In the genomic region with DNA sequence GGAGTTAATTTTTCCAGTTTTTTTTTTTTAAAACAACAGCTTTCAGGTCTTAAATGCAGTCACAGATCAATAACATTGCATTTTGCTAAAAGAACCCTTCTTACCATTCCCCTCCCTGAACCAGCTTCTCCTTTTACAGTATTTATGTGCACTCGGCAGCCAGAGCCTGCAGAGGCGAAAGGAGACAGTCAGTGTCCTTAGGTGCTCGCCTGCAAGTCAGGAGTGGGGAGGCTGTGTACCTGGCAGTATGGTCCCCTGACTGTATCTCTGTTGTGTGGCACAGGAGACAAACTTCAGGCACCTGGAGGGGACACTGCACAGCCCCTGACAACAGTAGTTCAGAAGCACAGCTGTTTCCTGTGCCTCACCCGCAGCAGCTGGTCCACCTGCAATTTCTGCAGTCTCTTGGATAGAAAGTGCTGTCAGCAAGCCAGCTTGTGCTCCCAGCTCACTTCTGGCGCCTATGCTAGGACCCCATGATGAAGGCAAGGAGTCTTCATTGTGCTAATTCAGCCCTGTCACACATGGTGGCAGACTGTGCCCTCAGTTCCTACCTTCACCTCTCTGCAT, we compare ENCODE assay signal across 13 cellular contexts.
A peak's percentile ranks its signal among the peaks of the same experiment; 100 is the strongest.
DNase-seq lines count a peak whose midpoint lies in the region; ATAC-seq and TF ChIP-seq lines count a peak whose summit lies in the region.
"Had no signal": no experiment of that assay in that cellular context is flagged by ENCODE, and none has a peak within 500 bp of the region (broad histone marks: within the 10 kb centered on the region; RNA-seq: fewer than 3 reads in every experiment).

No MANE protein-coding gene starts in this region.

- WGBS in mesendoderm (ENCODE audit: extremely low coverage, insufficient coverage, low lambda C conversion rate) = no CpG with 5 or more reads among the region's 5 CpGs

- no peak overlapping the region for H3K4me3 ChIP-seq in Loucy (ENCODE audit: low read length, poor library complexity, severe bottlenecking)
- H3K4me3 ChIP-seq in mesendoderm (ENCODE audit: low read length) = no peak overlapping the region
- H3K4me3 ChIP-seq in colonic mucosa = no peak overlapping the region
- H3K4me3 ChIP-seq: HAP-1, upper lobe of left lung had no signal

- H3K27ac ChIP-seq in mesendoderm (ENCODE audit: low read depth, low read length) (peak overlapping the region; percentile 60), colonic mucosa (no peak overlapping the region)
- H3K27ac ChIP-seq: 22Rv1, upper lobe of left lung had no signal

- H3K27me3 ChIP-seq in Loucy (ENCODE audit: insufficient read depth, low read length, poor library complexity, severe bottlenecking) = no peaks in the 10 kb centered on the region
- no peaks in the 10 kb centered on the region for H3K27me3 ChIP-seq in mesendoderm (ENCODE audit: insufficient read depth, low read length, poor library complexity)
- H3K27me3 ChIP-seq in colonic mucosa = no peaks in the 10 kb centered on the region
- H3K27me3 ChIP-seq: upper lobe of left lung had no signal

- H3K36me3 ChIP-seq in Loucy (ENCODE audit: insufficient read depth, low read length) (no peaks in the 10 kb centered on the region), mesendoderm (ENCODE audit: control insufficient read depth, insufficient read depth, low read length) (no peaks in the 10 kb centered on the region), colonic mucosa (no peaks in the 10 kb centered on the region)
- H3K36me3 ChIP-seq: HAP-1, upper lobe of left lung had no signal

- no peaks in the 10 kb centered on the region for H3K79me1 ChIP-seq in mesendoderm (ENCODE audit: low read length)

- DNase-seq in NCI-H2081 (lab: John Stamatoyannopoulos, UW) = peak; percentile 49 to 78
- DNase-seq in NCI-H2081 treated with DMSO at 0.1 percent for 48 hours (lab: John Stamatoyannopoulos, UW) = no peak
- no peak for DNase-seq in mesendoderm
- DNase-seq in colonic mucosa = no peak
- no peak for DNase-seq in pons (ENCODE audit: low spot score)
- DNase-seq: activated CD8-positive, alpha-beta T cell treated with anti-CD3 and anti-CD28 coated beads for 36 hours; nucleus accumbens had no signal

- H3K79me2 ChIP-seq in Loucy (ENCODE audit: insufficient read depth, low read length) (no peaks in the 10 kb centered on the region), mesendoderm (ENCODE audit: control insufficient read depth, insufficient read depth, low read length) (no peaks in the 10 kb centered on the region)

- H4K8ac ChIP-seq in mesendoderm (ENCODE audit: low read depth, low read length) = no peak overlapping the region

- H2AK5ac ChIP-seq in mesendoderm (ENCODE audit: low read length) = no peak overlapping the region

- H3K4ac ChIP-seq in mesendoderm (ENCODE audit: low read depth, low read length) = no peak overlapping the region

- no peak overlapping the region for H3K9ac ChIP-seq in Loucy (ENCODE audit: low read depth, low read length, poor library complexity, severe bottlenecking)
- H3K9ac ChIP-seq in mesendoderm (ENCODE audit: low read length) = peak overlapping the region; percentile 25
- no peak overlapping the region for H3K9ac ChIP-seq in colonic mucosa (ENCODE audit: low read depth in 2 of 2, low read length in 2 of 2)

- H3K9me3 ChIP-seq in Loucy (ENCODE audit: insufficient read depth, low read depth, low read length) (no peaks in the 10 kb centered on the region), colonic mucosa (no peaks in the 10 kb centered on the region)
- H3K9me3 ChIP-seq: HAP-1, upper lobe of left lung had no signal

- TF ChIP-seq CTCF in Loucy (conservative IDR thresholded peaks at IDR 0.05; ENCODE audit: low read length) (0 out of 2 replicates have a peak, but pooled peaks have one; percentile 10), colonic mucosa (IDR thresholded peaks at IDR 0.05) (no peak)

- no peaks in the 10 kb centered on the region for H4K20me1 ChIP-seq in Loucy (ENCODE audit: insufficient read depth, low read length, poor library complexity, severe bottlenecking)

- intact Hi-C loops in colonic mucosa (cut with DNase I) = no loop called here

- no peak overlapping the region for H3K18ac ChIP-seq in mesendoderm (ENCODE audit: low read length)

- H3K9me2 ChIP-seq in Loucy (replicated peaks; ENCODE audit: low read depth, low read length) = no peaks in the 10 kb centered on the region

- H3K4me2 ChIP-seq in Loucy (ENCODE audit: low read depth, low read length, poor library complexity, severe bottlenecking) (peak overlapping the region; percentile 38), mesendoderm (ENCODE audit: low read length) (no peak overlapping the region)

- H3K4me1 ChIP-seq in Loucy (ENCODE audit: insufficient read depth, low read length, poor library complexity, severe bottlenecking) (peaks cover 29% of the 10 kb centered on the region), mesendoderm (ENCODE audit: control insufficient read depth, low read depth, low read length) (peaks cover 8% of the 10 kb centered on the region), colonic mucosa (no peaks in the 10 kb centered on the region)
- H3K4me1 ChIP-seq: HAP-1, upper lobe of left lung had no signal

- no peaks in the 10 kb centered on the region for H3F3A ChIP-seq in Loucy (ENCODE audit: low read depth)

- no peak overlapping the region for H2BK120ac ChIP-seq in mesendoderm (ENCODE audit: low read depth, low read length)

- peak overlapping the region; percentile 7 for H2BK5ac ChIP-seq in mesendoderm (ENCODE audit: low read length)

- peak overlapping the region; percentile 73 for H3K56ac ChIP-seq in mesendoderm (ENCODE audit: low read length)

- no peak overlapping the region for H4K5ac ChIP-seq in mesendoderm (ENCODE audit: low read length)

- no peak overlapping the region for H2BK15ac ChIP-seq in mesendoderm (replicated peaks; ENCODE audit: low read depth)

- H3K23ac ChIP-seq in mesendoderm (ENCODE audit: low read length) = peak overlapping the region; percentile 53

- ATAC-seq in HG02642 (IDR thresholded peaks at IDR 0.05; ENCODE audit: poor library complexity, unreplicated experiment) (peak; percentile 94), esophagus mucosa (no peak)
- ATAC-seq: activated CD8-positive, alpha-beta T cell treated with anti-CD3 and anti-CD28 coated beads for 36 hours had no signal

- no peak overlapping the region for H2AFZ ChIP-seq in Loucy (ENCODE audit: low read length)

Comparison
In these comparisons a context has a peak if more than half of its experiments do, and no peak if none do; other contexts are left out.
1. DNase-seq: peak in NCI-H2081 (2 of 2); none in NCI-H2081 treated with DMSO at 0.1 percent for 48 hours (single experiment), mesendoderm (single experiment), colonic mucosa (single experiment) and pons (single experiment).